1 cellular context compared by ENCODE assay signal in the genomic region with DNA sequence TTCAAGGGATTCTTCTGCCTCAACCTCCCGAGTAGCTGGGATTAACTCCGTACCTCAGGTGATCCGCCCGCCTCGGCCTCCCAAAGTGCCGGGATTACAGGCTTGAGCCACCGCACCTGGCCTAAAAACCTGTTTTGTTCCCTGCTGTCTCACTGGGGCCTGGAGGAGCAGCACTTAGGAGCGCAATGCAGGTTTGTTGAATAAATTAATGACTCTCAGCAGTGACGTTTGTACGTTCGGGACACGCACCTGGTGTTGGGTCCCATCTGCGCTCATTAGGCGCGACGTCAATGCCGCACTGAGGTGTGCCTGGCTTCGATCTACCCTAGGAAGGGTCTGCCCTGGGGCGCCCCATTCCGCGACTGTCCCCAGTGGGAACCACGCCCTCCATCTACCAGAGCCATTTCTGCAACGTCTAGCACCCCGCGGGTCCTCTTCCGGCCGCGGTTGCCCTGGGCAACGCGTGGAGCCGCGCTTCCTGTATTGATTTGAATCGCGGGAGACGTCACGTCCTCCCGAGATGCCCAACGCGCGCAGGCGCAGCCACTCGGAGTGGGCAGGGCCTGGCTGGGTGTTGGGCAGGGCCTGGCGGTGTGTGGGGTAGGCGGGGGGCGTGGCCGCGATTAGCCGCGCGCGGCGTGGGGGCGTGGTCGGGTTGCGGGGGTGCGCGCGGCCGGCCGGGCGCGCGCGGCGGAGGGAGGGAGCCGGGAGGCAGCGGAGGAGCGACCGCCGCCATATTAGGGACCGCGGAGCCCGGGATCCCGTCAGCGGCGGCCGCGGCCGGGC.
TF ChIP-seq lines count a peak whose summit lies in the region.

A gene (plus strand): TSS at position 714 of the 786 bp plus-strand sequence. CDS start 16,679 bp downstream, outside the sequence.

TF ChIP-seq in HepG2, 621 proteins besides CTCF, POLR2A, EP300 and RAD21 (continued from another document and continues in another):
- TF ChIP-seq, protein P1, sequence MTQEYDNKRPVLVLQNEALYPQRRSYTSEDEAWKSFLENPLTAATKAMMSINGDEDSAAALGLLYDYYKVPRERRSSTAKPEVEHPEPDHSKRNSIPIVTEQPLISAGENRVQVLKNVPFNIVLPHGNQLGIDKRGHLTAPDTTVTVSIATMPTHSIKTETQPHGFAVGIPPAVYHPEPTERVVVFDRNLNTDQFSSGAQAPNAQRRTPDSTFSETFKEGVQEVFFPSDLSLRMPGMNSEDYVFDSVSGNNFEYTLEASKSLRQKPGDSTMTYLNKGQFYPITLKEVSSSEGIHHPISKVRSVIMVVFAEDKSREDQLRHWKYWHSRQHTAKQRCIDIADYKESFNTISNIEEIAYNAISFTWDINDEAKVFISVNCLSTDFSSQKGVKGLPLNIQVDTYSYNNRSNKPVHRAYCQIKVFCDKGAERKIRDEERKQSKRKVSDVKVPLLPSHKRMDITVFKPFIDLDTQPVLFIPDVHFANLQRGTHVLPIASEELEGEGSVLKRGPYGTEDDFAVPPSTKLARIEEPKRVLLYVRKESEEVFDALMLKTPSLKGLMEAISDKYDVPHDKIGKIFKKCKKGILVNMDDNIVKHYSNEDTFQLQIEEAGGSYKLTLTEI (CRISPR knock-in tag; conservative IDR thresholded peaks at IDR 0.05): no peak
- TF ChIP-seq FOXK1 (CRISPR knock-in tag; IDR thresholded peaks at IDR 0.05; ENCODE audit: borderline replicate concordance, low read depth): peak; percentile 89
- peak; percentile 68 for TF ChIP-seq ZNF335 (CRISPR knock-in tag; IDR thresholded peaks at IDR 0.05)
- no peak for TF ChIP-seq CEBPB (IDR thresholded peaks at IDR 0.05; ENCODE audit: borderline replicate concordance, low read depth, low read length)
- TF ChIP-seq ASH2L (IDR thresholded peaks at IDR 0.05; ENCODE audit: insufficient read length, low read depth, low read length): peak; percentile 33
- no peak for TF ChIP-seq MTF2 (CRISPR knock-in tag; IDR thresholded peaks at IDR 0.05; ENCODE audit: borderline replicate concordance)
- TF ChIP-seq ZSCAN9 (CRISPR knock-in tag; IDR thresholded peaks at IDR 0.05; ENCODE audit: borderline replicate concordance): peak; percentile 69
- TF ChIP-seq ZNF382 (CRISPR knock-in tag; IDR thresholded peaks at IDR 0.05; ENCODE audit: borderline replicate concordance): no peak
- no peak for TF ChIP-seq ZSCAN29 (CRISPR knock-in tag; conservative IDR thresholded peaks at IDR 0.05)
- no peak for TF ChIP-seq SOX6 (IDR thresholded peaks at IDR 0.05)
- peak; percentile 23; the same call in 1 of the 2 replicates for TF ChIP-seq SOX6 (CRISPR knock-in tag; IDR thresholded peaks at IDR 0.05)
- TF ChIP-seq HES4 (CRISPR knock-in tag; IDR thresholded peaks at IDR 0.05; ENCODE audit: borderline replicate concordance): no peak; the same call in 1 of the 2 replicates
- TF ChIP-seq, protein P2, sequence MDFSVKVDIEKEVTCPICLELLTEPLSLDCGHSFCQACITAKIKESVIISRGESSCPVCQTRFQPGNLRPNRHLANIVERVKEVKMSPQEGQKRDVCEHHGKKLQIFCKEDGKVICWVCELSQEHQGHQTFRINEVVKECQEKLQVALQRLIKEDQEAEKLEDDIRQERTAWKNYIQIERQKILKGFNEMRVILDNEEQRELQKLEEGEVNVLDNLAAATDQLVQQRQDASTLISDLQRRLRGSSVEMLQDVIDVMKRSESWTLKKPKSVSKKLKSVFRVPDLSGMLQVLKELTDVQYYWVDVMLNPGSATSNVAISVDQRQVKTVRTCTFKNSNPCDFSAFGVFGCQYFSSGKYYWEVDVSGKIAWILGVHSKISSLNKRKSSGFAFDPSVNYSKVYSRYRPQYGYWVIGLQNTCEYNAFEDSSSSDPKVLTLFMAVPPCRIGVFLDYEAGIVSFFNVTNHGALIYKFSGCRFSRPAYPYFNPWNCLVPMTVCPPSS (IDR thresholded peaks at IDR 0.05): no peak
- TF ChIP-seq SMYD3 (CRISPR knock-in tag; IDR thresholded peaks at IDR 0.05): no peak
- TF ChIP-seq, protein P3, sequence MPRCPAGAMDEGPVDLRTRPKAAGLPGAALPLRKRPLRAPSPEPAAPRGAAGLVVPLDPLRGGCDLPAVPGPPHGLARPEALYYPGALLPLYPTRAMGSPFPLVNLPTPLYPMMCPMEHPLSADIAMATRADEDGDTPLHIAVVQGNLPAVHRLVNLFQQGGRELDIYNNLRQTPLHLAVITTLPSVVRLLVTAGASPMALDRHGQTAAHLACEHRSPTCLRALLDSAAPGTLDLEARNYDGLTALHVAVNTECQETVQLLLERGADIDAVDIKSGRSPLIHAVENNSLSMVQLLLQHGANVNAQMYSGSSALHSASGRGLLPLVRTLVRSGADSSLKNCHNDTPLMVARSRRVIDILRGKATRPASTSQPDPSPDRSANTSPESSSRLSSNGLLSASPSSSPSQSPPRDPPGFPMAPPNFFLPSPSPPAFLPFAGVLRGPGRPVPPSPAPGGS (CRISPR knock-in tag; IDR thresholded peaks at IDR 0.05): no peak; the same call in 1 of the 2 replicates
- TF ChIP-seq KDM5B (CRISPR knock-in tag; IDR thresholded peaks at IDR 0.05; ENCODE audit: borderline replicate concordance): no peak; the same call in 1 of the 2 replicates
- TF ChIP-seq ZNF709 (CRISPR knock-in tag; IDR thresholded peaks at IDR 0.05): no peak; the same call in 1 of the 2 replicates
- no peak for TF ChIP-seq NR2F6 (IDR thresholded peaks at IDR 0.05)
- peak; percentile 29; the same call in 1 of the 2 replicates for TF ChIP-seq NR2F6 (CRISPR knock-in tag; IDR thresholded peaks at IDR 0.05)
- TF ChIP-seq ZNF556 (CRISPR knock-in tag; IDR thresholded peaks at IDR 0.05; ENCODE audit: borderline replicate concordance): peak; percentile 59; the same call in 1 of the 2 replicates
- peak; percentile 48; the same call in 1 of the 2 replicates for TF ChIP-seq ZBTB38 (CRISPR knock-in tag; IDR thresholded peaks at IDR 0.05)
- TF ChIP-seq, protein P4, sequence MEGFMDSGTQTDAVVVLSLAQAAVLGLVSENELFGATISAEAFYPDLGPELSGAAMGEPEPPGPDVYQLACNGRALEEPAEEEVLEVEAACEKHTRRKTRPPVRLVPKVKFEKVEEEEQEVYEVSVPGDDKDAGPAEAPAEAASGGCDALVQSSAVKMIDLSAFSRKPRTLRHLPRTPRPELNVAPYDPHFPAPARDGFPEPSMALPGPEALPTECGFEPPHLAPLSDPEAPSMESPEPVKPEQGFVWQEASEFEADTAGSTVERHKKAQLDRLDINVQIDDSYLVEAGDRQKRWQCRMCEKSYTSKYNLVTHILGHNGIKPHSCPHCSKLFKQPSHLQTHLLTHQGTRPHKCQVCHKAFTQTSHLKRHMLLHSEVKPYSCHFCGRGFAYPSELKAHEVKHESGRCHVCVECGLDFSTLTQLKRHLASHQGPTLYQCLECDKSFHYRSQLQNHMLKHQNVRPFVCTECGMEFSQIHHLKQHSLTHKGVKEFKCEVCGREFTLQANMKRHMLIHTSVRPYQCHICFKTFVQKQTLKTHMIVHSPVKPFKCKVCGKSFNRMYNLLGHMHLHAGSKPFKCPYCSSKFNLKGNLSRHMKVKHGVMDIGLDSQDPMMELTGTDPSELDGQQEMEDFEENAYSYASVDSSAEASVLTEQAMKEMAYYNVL (CRISPR knock-in tag; IDR thresholded peaks at IDR 0.05; ENCODE audit: borderline replicate concordance): no peak
- TF ChIP-seq GFI1 (CRISPR knock-in tag; IDR thresholded peaks at IDR 0.05; ENCODE audit: borderline replicate concordance): peak; percentile 14; the same call in 1 of the 2 replicates
- no peak for TF ChIP-seq ZNF337 (CRISPR knock-in tag; IDR thresholded peaks at IDR 0.05; ENCODE audit: borderline replicate concordance, low read depth)
- TF ChIP-seq NRL (CRISPR knock-in tag; IDR thresholded peaks at IDR 0.05; ENCODE audit: borderline replicate concordance): 0 out of 2 replicates have a peak, but pooled peaks have one; percentile 52
- TF ChIP-seq NCOR1 (IDR thresholded peaks at IDR 0.05; ENCODE audit: borderline replicate concordance, low read length): no peak
- TF ChIP-seq SIX1 (CRISPR knock-in tag; IDR thresholded peaks at IDR 0.05; ENCODE audit: borderline replicate concordance): no peak
- TF ChIP-seq, protein P5, sequence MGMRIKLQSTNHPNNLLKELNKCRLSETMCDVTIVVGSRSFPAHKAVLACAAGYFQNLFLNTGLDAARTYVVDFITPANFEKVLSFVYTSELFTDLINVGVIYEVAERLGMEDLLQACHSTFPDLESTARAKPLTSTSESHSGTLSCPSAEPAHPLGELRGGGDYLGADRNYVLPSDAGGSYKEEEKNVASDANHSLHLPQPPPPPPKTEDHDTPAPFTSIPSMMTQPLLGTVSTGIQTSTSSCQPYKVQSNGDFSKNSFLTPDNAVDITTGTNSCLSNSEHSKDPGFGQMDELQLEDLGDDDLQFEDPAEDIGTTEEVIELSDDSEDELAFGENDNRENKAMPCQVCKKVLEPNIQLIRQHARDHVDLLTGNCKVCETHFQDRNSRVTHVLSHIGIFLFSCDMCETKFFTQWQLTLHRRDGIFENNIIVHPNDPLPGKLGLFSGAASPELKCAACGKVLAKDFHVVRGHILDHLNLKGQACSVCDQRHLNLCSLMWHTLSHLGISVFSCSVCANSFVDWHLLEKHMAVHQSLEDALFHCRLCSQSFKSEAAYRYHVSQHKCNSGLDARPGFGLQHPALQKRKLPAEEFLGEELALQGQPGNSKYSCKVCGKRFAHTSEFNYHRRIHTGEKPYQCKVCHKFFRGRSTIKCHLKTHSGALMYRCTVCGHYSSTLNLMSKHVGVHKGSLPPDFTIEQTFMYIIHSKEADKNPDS (CRISPR knock-in tag; IDR thresholded peaks at IDR 0.05): no peak
- TF ChIP-seq SALL1 (CRISPR knock-in tag; IDR thresholded peaks at IDR 0.05): peak; percentile 76
- TF ChIP-seq ZBTB7A (CRISPR knock-in tag; IDR thresholded peaks at IDR 0.05): no peak
- TF ChIP-seq, protein P6, sequence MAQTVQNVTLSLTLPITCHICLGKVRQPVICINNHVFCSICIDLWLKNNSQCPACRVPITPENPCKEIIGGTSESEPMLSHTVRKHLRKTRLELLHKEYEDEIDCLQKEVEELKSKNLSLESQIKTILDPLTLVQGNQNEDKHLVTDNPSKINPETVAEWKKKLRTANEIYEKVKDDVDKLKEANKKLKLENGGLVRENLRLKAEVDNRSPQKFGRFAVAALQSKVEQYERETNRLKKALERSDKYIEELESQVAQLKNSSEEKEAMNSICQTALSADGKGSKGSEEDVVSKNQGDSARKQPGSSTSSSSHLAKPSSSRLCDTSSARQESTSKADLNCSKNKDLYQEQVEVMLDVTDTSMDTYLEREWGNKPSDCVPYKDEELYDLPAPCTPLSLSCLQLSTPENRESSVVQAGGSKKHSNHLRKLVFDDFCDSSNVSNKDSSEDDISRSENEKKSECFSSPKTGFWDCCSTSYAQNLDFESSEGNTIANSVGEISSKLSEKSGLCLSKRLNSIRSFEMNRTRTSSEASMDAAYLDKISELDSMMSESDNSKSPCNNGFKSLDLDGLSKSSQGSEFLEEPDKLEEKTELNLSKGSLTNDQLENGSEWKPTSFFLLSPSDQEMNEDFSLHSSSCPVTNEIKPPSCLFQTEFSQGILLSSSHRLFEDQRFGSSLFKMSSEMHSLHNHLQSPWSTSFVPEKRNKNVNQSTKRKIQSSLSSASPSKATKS (CRISPR knock-in tag; IDR thresholded peaks at IDR 0.05): no peak
- TF ChIP-seq ZNF510 (CRISPR knock-in tag; IDR thresholded peaks at IDR 0.05; ENCODE audit: low read depth): 0 out of 2 replicates have a peak, but pooled peaks have one; percentile 33
- peak; percentile 91 for TF ChIP-seq YY1 (IDR thresholded peaks at IDR 0.05; ENCODE audit: insufficient read depth, insufficient replicate concordance, low read depth, low read length)
- TF ChIP-seq NFE2L1 (CRISPR knock-in tag; IDR thresholded peaks at IDR 0.05; ENCODE audit: borderline replicate concordance): no peak
- no peak for TF ChIP-seq NR2F2 (IDR thresholded peaks at IDR 0.05; ENCODE audit: borderline replicate concordance, low read depth)
- no peak for TF ChIP-seq NFIB (CRISPR knock-in tag; IDR thresholded peaks at IDR 0.05; ENCODE audit: borderline replicate concordance)
- TF ChIP-seq MIER2 (CRISPR knock-in tag; IDR thresholded peaks at IDR 0.05): no peak
- no peak for TF ChIP-seq MAFF (IDR thresholded peaks at IDR 0.05; ENCODE audit: low read depth, low read length)
- TF ChIP-seq ZNF530 (CRISPR knock-in tag; IDR thresholded peaks at IDR 0.05; ENCODE audit: low read depth): no peak
- peak; percentile 52 for TF ChIP-seq MED8 (CRISPR knock-in tag; IDR thresholded peaks at IDR 0.05; ENCODE audit: insufficient replicate concordance)
- no peak for TF ChIP-seq ZNF234 (CRISPR knock-in tag; conservative IDR thresholded peaks at IDR 0.05)
- TF ChIP-seq, protein P7, sequence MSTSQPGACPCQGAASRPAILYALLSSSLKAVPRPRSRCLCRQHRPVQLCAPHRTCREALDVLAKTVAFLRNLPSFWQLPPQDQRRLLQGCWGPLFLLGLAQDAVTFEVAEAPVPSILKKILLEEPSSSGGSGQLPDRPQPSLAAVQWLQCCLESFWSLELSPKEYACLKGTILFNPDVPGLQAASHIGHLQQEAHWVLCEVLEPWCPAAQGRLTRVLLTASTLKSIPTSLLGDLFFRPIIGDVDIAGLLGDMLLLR (CRISPR knock-in tag; IDR thresholded peaks at IDR 0.05): no peak; the same call in 1 of the 2 replicates
- TF ChIP-seq, protein P8, sequence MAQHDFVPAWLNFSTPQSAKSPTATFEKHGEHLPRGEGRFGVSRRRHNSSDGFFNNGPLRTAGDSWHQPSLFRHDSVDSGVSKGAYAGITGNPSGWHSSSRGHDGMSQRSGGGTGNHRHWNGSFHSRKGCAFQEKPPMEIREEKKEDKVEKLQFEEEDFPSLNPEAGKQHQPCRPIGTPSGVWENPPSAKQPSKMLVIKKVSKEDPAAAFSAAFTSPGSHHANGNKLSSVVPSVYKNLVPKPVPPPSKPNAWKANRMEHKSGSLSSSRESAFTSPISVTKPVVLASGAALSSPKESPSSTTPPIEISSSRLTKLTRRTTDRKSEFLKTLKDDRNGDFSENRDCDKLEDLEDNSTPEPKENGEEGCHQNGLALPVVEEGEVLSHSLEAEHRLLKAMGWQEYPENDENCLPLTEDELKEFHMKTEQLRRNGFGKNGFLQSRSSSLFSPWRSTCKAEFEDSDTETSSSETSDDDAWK (CRISPR knock-in tag; IDR thresholded peaks at IDR 0.05): no peak
- TF ChIP-seq NFYB (CRISPR knock-in tag; IDR thresholded peaks at IDR 0.05): peak; percentile 44; the same call in 1 of the 2 replicates
- no peak for TF ChIP-seq RAD51 (IDR thresholded peaks at IDR 0.05; ENCODE audit: borderline replicate concordance)
- no peak for TF ChIP-seq U2AF1 (optimal IDR thresholded peaks at IDR 0.05; ENCODE audit: low read depth, low read length)
- TF ChIP-seq MIER3 (CRISPR knock-in tag; IDR thresholded peaks at IDR 0.05; ENCODE audit: borderline replicate concordance): no peak
- TF ChIP-seq SP5 (CRISPR knock-in tag; IDR thresholded peaks at IDR 0.05; ENCODE audit: borderline replicate concordance, low read depth): peak; percentile 19; the same call in 1 of the 2 replicates
- TF ChIP-seq, protein P9, sequence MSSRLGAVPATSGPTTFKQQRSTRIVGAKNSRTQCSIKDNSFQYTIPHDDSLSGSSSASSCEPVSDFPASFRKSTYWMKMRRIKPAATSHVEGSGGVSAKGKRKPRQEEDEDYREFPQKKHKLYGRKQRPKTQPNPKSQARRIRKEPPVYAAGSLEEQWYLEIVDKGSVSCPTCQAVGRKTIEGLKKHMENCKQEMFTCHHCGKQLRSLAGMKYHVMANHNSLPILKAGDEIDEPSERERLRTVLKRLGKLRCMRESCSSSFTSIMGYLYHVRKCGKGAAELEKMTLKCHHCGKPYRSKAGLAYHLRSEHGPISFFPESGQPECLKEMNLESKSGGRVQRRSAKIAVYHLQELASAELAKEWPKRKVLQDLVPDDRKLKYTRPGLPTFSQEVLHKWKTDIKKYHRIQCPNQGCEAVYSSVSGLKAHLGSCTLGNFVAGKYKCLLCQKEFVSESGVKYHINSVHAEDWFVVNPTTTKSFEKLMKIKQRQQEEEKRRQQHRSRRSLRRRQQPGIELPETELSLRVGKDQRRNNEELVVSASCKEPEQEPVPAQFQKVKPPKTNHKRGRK (CRISPR knock-in tag; IDR thresholded peaks at IDR 0.05): no peak
- no peak for TF ChIP-seq ZNF468 (CRISPR knock-in tag; IDR thresholded peaks at IDR 0.05)
- TF ChIP-seq ZNF569 (CRISPR knock-in tag; IDR thresholded peaks at IDR 0.05; ENCODE audit: borderline replicate concordance): no peak; the same call in 1 of the 2 replicates
